In the genomic region with DNA sequence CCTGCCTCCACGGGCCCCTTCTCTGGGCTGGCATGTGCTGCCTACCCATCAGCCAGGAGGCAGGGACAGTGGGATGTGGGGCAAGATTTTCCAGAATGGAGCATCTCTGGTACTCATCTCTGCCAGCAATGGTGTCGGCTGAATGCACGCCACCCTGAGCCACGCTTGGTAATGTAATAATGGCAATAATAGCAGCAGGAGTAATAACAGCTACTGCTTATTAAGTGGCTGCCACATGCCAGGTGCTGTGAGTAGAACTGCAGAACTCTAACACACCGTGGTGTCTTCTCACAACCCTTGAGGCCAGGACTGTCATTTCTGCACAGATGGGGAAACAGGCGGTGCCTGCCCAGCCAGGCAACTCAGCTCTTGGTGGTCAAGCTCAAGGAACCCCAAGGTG, we compare ENCODE assay signal across 28 cellular contexts.
DNase-seq lines count a peak whose midpoint lies in the region; ATAC-seq and TF ChIP-seq lines count a peak whose summit lies in the region.
"Had no signal": no experiment of that assay in that cellular context is flagged by ENCODE, and none has a peak within 500 bp of the region (broad histone marks: within the 10 kb centered on the region; RNA-seq: fewer than 3 reads in every experiment).

No MANE protein-coding gene starts in this region.

- peak overlapping the region; percentile 19; the same call in 1 of the 2 replicates for H3K4me2 ChIP-seq in BLaER1

- no peak for TF ChIP-seq CTCF in BE2C (IDR thresholded peaks at IDR 0.05; ENCODE audit: low read depth, low read length)
- no peak for TF ChIP-seq CTCF in nephron (IDR thresholded peaks at IDR 0.05; ENCODE audit: unreplicated experiment in 3 of 3)
- TF ChIP-seq CTCF in glutamatergic neuron (IDR thresholded peaks at IDR 0.05; ENCODE audit: partially characterized antibody, unreplicated experiment): no peak
- TF ChIP-seq CTCF in natural killer cell (IDR thresholded peaks at IDR 0.05): no peak

- H3K27me3 Mint-ChIP-seq in nephron (ENCODE audit: low read depth) (peaks cover 14% of the 10 kb centered on the region), glutamatergic neuron (ENCODE audit: unreplicated experiment) (peaks cover 9% of the 10 kb centered on the region), natural killer cell (ENCODE audit: low read depth in 2 of 2) (no peaks in the 10 kb centered on the region)

- H3K27me3 ChIP-seq in BE2C (no peaks in the 10 kb centered on the region), BLaER1 (no peaks in the 10 kb centered on the region)
- H3K27me3 ChIP-seq: esophagus muscularis mucosa had no signal

- H3K4me3 ChIP-seq in BE2C (ENCODE audit: low read depth, low read length) (no peak overlapping the region), BLaER1 (no peak overlapping the region)
- H3K4me3 ChIP-seq: esophagus muscularis mucosa, heart left ventricle, skin epidermis had no signal

- intact Hi-C loops in natural killer cell (cut with micrococcal nuclease): no loop called here

- H4K20me1 ChIP-seq in BLaER1: no peaks in the 10 kb centered on the region

- H3K27ac Mint-ChIP-seq in nephron (peak overlapping the region in 2 of 3 experiments; percentile 73 to 99), glutamatergic neuron (ENCODE audit: unreplicated experiment) (no peak overlapping the region), natural killer cell (no peak overlapping the region)
- H3K27ac Mint-ChIP-seq: naive thymus-derived CD8-positive, alpha-beta T cell; T-helper 17 cell had no signal

- H3K36me3 Mint-ChIP-seq in nephron (ENCODE audit: low read depth) (no peaks in the 10 kb centered on the region), glutamatergic neuron (ENCODE audit: unreplicated experiment) (no peaks in the 10 kb centered on the region), natural killer cell (no peaks in the 10 kb centered on the region)
- H3K36me3 Mint-ChIP-seq: naive thymus-derived CD8-positive, alpha-beta T cell; stimulated activated naive B cell treated with anti-CD40 and anti-IgM and Interleukin-4, amounts not matched to agents 10 μg/mL and 1 μg/mL and 100 μg/mL, for 72 hours had no signal

- no peak overlapping the region for H3K27ac ChIP-seq in BLaER1
- H3K27ac ChIP-seq: C4-2B, skin epidermis had no signal

- ATAC-seq in natural killer cell: no peak
- ATAC-seq: activated CD4-positive, CD25-positive, alpha-beta regulatory T cell treated with anti-CD3 and anti-CD28 coated beads, Interleukin-2, amount 50 U/mL, for 24 hours; heart left ventricle; naive thymus-derived CD8-positive, alpha-beta T cell; stimulated activated naive B cell treated with anti-CD40 and anti-IgM and Interleukin-4, amounts not matched to agents 10 μg/mL and 1 μg/mL and 100 μg/mL, for 72 hours; T-helper 17 cell had no signal

- H3K4me1 ChIP-seq in BE2C (peaks cover 24% of the 10 kb centered on the region), BLaER1 (peaks cover 14% of the 10 kb centered on the region)
- H3K4me1 ChIP-seq: Caco-2 had no signal

- DNase-seq in BE2C (peak; percentile 14), NCI-H524 treated with DMSO at 0.1 percent for 48 hours (lab: John Stamatoyannopoulos, UW) (peak; percentile 15), T1000 (lab: John Stamatoyannopoulos, UW) (no peak), glutamatergic neuron (no peak), natural killer cell (no peak)
- DNase-seq in effector CD8-positive, alpha-beta T cell (lab: John Stamatoyannopoulos, UW): no peak
- DNase-seq: activated CD4-positive, alpha-beta T cell treated with anti-CD3 and anti-CD28 coated beads, Interleukin-2, amount 50 U/mL, for 48 hours; activated naive CD4-positive, alpha-beta T cell treated with Interleukin-2 at 50 U/mL for 16 hours; Caco-2; cerebellar nuclear complex; dermis blood vessel endothelial cell; foreskin fibroblast; heart left ventricle; Kasumi-1; kidney; left ventricle myocardium superior; MV-4-11; naive thymus-derived CD8-positive, alpha-beta T cell; NCI-H2029; NK-92 treated with Interleukin-12 subunit alpha and Interleukin-12 subunit beta, amount 100 ng/mL, for 24 hours; stimulated activated naive B cell treated with anti-CD40 and anti-IgM and Interleukin-4, amounts not matched to agents 10 μg/mL and 1 μg/mL and 100 μg/mL, for 72 hours; T-helper 17 cell had no signal

- H3K4me1 Mint-ChIP-seq in nephron (peaks cover 59% of the 10 kb centered on the region), glutamatergic neuron (ENCODE audit: low read depth, unreplicated experiment) (peaks cover 35% of the 10 kb centered on the region), natural killer cell (no peaks in the 10 kb centered on the region)
- H3K4me1 Mint-ChIP-seq: naive thymus-derived CD8-positive, alpha-beta T cell; stimulated activated naive B cell treated with anti-CD40 and anti-IgM and Interleukin-4, amounts not matched to agents 10 μg/mL and 1 μg/mL and 100 μg/mL, for 72 hours had no signal

- H3K9me3 ChIP-seq in BE2C (no peaks in the 10 kb centered on the region), BLaER1 (no peaks in the 10 kb centered on the region)
- H3K9me3 ChIP-seq: Caco-2, esophagus muscularis mucosa, heart left ventricle had no signal

- H3K9ac ChIP-seq in BLaER1: no peak overlapping the region

- H3K9me3 Mint-ChIP-seq in nephron (no peaks in the 10 kb centered on the region), glutamatergic neuron (ENCODE audit: unreplicated experiment) (peaks cover 19% of the 10 kb centered on the region), natural killer cell (no peaks in the 10 kb centered on the region)
- H3K9me3 Mint-ChIP-seq: naive thymus-derived CD8-positive, alpha-beta T cell had no signal

- H3K4me3 Mint-ChIP-seq in nephron (no peak overlapping the region), glutamatergic neuron (ENCODE audit: unreplicated experiment) (no peak overlapping the region), natural killer cell (no peak overlapping the region)
- H3K4me3 Mint-ChIP-seq: naive thymus-derived CD8-positive, alpha-beta T cell; stimulated activated naive B cell treated with anti-CD40 and anti-IgM and Interleukin-4, amounts not matched to agents 10 μg/mL and 1 μg/mL and 100 μg/mL, for 72 hours; T-helper 17 cell had no signal

- H3K36me3 ChIP-seq in BE2C (no peaks in the 10 kb centered on the region), BLaER1 (no peaks in the 10 kb centered on the region)
- H3K36me3 ChIP-seq: esophagus muscularis mucosa, heart left ventricle had no signal

Comparison
In these comparisons a context has a peak if more than half of its experiments do, and no peak if none do; other contexts are left out.
1. DNase-seq: peak in BE2C (single experiment) and NCI-H524 treated with DMSO at 0.1 percent for 48 hours (single experiment); none in T1000 (single experiment), effector CD8-positive, alpha-beta T cell (single experiment), glutamatergic neuron (single experiment) and natural killer cell (single experiment).
2. H3K27ac Mint-ChIP-seq: peak in nephron (2 of 3); none in glutamatergic neuron (single experiment) and natural killer cell (0 of 2).